ENCODE assay signal across 11 cellular contexts in the genomic region with DNA sequence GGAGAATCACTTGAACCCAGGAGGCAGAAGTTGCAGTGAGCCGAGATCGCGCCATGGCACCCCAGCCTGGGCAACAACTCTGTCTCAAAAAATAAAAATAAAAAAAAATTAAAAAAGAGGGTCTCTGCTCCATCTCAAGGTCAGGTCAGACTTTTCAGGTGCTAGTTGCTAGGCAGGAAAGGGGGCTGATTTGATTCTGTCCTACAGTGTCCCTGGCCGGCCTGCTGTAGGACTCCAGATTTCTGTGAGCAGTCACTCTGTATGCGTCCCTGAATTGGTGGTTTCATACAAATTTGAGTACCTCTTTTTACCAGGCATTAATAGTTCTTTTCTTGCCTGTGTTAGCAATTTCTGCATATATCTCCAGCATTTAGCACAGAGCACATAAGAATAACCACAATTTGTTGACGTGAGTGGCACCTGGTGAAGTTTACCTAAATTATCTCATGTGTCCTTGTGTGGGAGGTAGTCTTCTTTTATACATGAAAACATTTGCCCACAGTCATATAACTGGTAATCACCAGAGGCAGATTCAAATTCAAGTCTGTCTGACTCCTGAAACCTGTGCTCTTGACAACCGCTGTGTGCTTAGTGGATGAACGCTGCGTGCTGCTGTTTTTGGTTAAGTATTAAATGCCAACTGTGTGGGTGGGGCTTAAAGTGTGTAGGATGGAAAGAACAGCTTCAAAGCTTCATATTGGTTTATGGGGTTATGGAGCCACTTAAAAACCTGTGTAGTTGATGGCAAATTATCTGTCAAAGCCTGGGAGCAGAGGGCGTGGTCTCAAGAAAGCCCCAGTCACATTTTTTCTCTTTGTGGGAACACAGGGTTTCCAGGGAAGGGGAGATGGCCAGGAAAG. TPM values are rescaled to one million over a fixed set of nuclear protein-coding genes. Genes with fewer than 3 reads are reported as not detected.
DNase-seq lines count a peak whose midpoint lies in the region; ATAC-seq and TF ChIP-seq lines count a peak whose summit lies in the region.
"Had no signal": no experiment of that assay in that cellular context is flagged by ENCODE, and none has a peak within 500 bp of the region (broad histone marks: within the 10 kb centered on the region; RNA-seq: fewer than 3 reads in every experiment).

No MANE protein-coding gene starts in this region.

- no peaks in the 10 kb centered on the region for H3K27me3 Mint-ChIP-seq in activated T-helper 2 cell treated with anti-CD3 and anti-CD28 coated beads, Interferon-gamma antibody, Interleukin-2, Interleukin-4, amounts not matched to agents 10 μg/mL and 5 μg/mL and 100 μg/mL, durations not matched to agents 14 hours and 24 hours and 36 hours (ENCODE audit: low read depth)

- TF ChIP-seq POLR2A in GM10847 (IDR thresholded peaks at IDR 0.05; ENCODE audit: extremely low read depth, insufficient read length) = peak; percentile 15

- no peak for TF ChIP-seq CTCF in GM10248 (IDR thresholded peaks at IDR 0.05; ENCODE audit: control extremely low read depth, extremely low read depth, low read depth, missing control alignments)

- intact Hi-C loops in activated T-helper 2 cell treated with anti-CD3 and anti-CD28 coated beads, Interferon-gamma antibody, Interleukin-2, Interleukin-4, amounts not matched to agents 10 μg/mL and 5 μg/mL and 100 μg/mL, durations not matched to agents 14 hours and 24 hours and 36 hours (cut with micrococcal nuclease) = loop anchor here (5.0 kb wide), 3 partner anchors 356 to 504 kb away; a partner anchor contains a TSS

- no peaks in the 10 kb centered on the region for H3K9me3 Mint-ChIP-seq in activated T-helper 2 cell treated with anti-CD3 and anti-CD28 coated beads, Interferon-gamma antibody, Interleukin-2, Interleukin-4, amounts not matched to agents 10 μg/mL and 5 μg/mL and 100 μg/mL, durations not matched to agents 14 hours and 24 hours and 36 hours

- H3K27ac Mint-ChIP-seq in activated T-helper 2 cell treated with anti-CD3 and anti-CD28 coated beads, Interferon-gamma antibody, Interleukin-2, Interleukin-4, amounts not matched to agents 10 μg/mL and 5 μg/mL and 100 μg/mL, durations not matched to agents 14 hours and 24 hours and 36 hours = peak overlapping the region; percentile 90

- H3K4me3 ChIP-seq in rectal smooth muscle tissue (ENCODE audit: low read length) = no peak overlapping the region
- H3K4me3 ChIP-seq: lung, thyroid gland had no signal

- peaks cover 13% of the 10 kb centered on the region for H3K4me1 ChIP-seq in rectal smooth muscle tissue (ENCODE audit: control insufficient read depth, insufficient read depth, low read length)

- peaks cover 47% of the 10 kb centered on the region for H3K4me1 Mint-ChIP-seq in activated T-helper 2 cell treated with anti-CD3 and anti-CD28 coated beads, Interferon-gamma antibody, Interleukin-2, Interleukin-4, amounts not matched to agents 10 μg/mL and 5 μg/mL and 100 μg/mL, durations not matched to agents 14 hours and 24 hours and 36 hours (ENCODE audit: low read depth)

- H3K36me3 Mint-ChIP-seq in activated T-helper 2 cell treated with anti-CD3 and anti-CD28 coated beads, Interferon-gamma antibody, Interleukin-2, Interleukin-4, amounts not matched to agents 10 μg/mL and 5 μg/mL and 100 μg/mL, durations not matched to agents 14 hours and 24 hours and 36 hours (ENCODE audit: low read depth) = peaks cover 39% of the 10 kb centered on the region

- peak overlapping the region; percentile 65 for H3K4me3 Mint-ChIP-seq in activated T-helper 2 cell treated with anti-CD3 and anti-CD28 coated beads, Interferon-gamma antibody, Interleukin-2, Interleukin-4, amounts not matched to agents 10 μg/mL and 5 μg/mL and 100 μg/mL, durations not matched to agents 14 hours and 24 hours and 36 hours (ENCODE audit: low read depth)

- H3K36me3 ChIP-seq in rectal smooth muscle tissue (ENCODE audit: control insufficient read depth, insufficient read depth, low read length) = peaks cover 7% of the 10 kb centered on the region

- DNase-seq in activated T-helper 2 cell treated with anti-CD3 and anti-CD28 coated beads, Interferon-gamma antibody, Interleukin-2, Interleukin-4, amounts not matched to agents 10 μg/mL and 5 μg/mL and 100 μg/mL, durations not matched to agents 14 hours and 24 hours and 36 hours (ENCODE audit: low spot score) = no peak
- no peak for DNase-seq in GM10248 (ENCODE audit: extremely low spot score)
- DNase-seq in AG08395 (ENCODE audit: low spot score) = no peak
- no peak for DNase-seq in NCI-H1930 (lab: John Stamatoyannopoulos, UW)
- no peak for DNase-seq in OCI-M1 (lab: John Stamatoyannopoulos, UW)
- DNase-seq: NCI-H2029, thyroid gland had no signal

- peak; percentile 20 for ATAC-seq in HG02885 (IDR thresholded peaks at IDR 0.05; ENCODE audit: poor library complexity, unreplicated experiment)

- no peak overlapping the region for H3K9ac ChIP-seq in rectal smooth muscle tissue (ENCODE audit: low read length)

- no peaks in the 10 kb centered on the region for H3K27me3 ChIP-seq in rectal smooth muscle tissue (ENCODE audit: control insufficient read depth, insufficient read depth, low read length)
- H3K27me3 ChIP-seq: thyroid gland had no signal

- peak overlapping the region; percentile 22 for H3K27ac ChIP-seq in rectal smooth muscle tissue (ENCODE audit: low read depth, low read length)
- H3K27ac ChIP-seq: thyroid gland had no signal

- CTCF ChIA-PET in GM10248 (lab: Yijun Ruan, JAX) = interaction anchor here (0.9 to 2.5 kb wide), 5 partner anchors 9 to 46 kb away, joined by 3 to 10 read pairs (median 3); a partner anchor contains a TSS

- POLR2A ChIA-PET in GM10248 (lab: Yijun Ruan, JAX) = interaction anchor here (0.6 to 1.3 kb wide), 2 partner anchors 10 to 1378 kb away, joined by 3 read pairs; no protein-coding TSS in a partner anchor

RNA-seq across cellular contexts. Expression of a gene that starts 3.2 kb away (rescaled TPM):
- 4.5 and 5.5 TPM in 2 replicates for total RNA-seq in activated T-helper 2 cell treated with anti-CD3 and anti-CD28 coated beads, Interferon-gamma antibody, Interleukin-2, Interleukin-4, amounts not matched to agents 10 μg/mL and 5 μg/mL and 100 μg/mL, durations not matched to agents 14 hours and 24 hours and 36 hours

RNA-seq across cellular contexts. Expression of a gene that starts 7.3 kb away (rescaled TPM):
- 81.5 and 82.2 TPM in 2 replicates for total RNA-seq in activated T-helper 2 cell treated with anti-CD3 and anti-CD28 coated beads, Interferon-gamma antibody, Interleukin-2, Interleukin-4, amounts not matched to agents 10 μg/mL and 5 μg/mL and 100 μg/mL, durations not matched to agents 14 hours and 24 hours and 36 hours

RNA-seq across cellular contexts. Expression of a gene that starts 34.5 kb away (rescaled TPM):
- not detected in 2 replicates for total RNA-seq in activated T-helper 2 cell treated with anti-CD3 and anti-CD28 coated beads, Interferon-gamma antibody, Interleukin-2, Interleukin-4, amounts not matched to agents 10 μg/mL and 5 μg/mL and 100 μg/mL, durations not matched to agents 14 hours and 24 hours and 36 hours

RNA-seq across cellular contexts. Expression of a gene that starts 52.5 kb away (rescaled TPM):
- 7.0 and 7.9 TPM in 2 replicates for total RNA-seq in activated T-helper 2 cell treated with anti-CD3 and anti-CD28 coated beads, Interferon-gamma antibody, Interleukin-2, Interleukin-4, amounts not matched to agents 10 μg/mL and 5 μg/mL and 100 μg/mL, durations not matched to agents 14 hours and 24 hours and 36 hours

RNA-seq across cellular contexts. Expression of a gene that starts 52.7 kb away (rescaled TPM):
- total RNA-seq in activated T-helper 2 cell treated with anti-CD3 and anti-CD28 coated beads, Interferon-gamma antibody, Interleukin-2, Interleukin-4, amounts not matched to agents 10 μg/mL and 5 μg/mL and 100 μg/mL, durations not matched to agents 14 hours and 24 hours and 36 hours = 22.7 and 25.8 TPM in 2 replicates
